In the genomic region with DNA sequence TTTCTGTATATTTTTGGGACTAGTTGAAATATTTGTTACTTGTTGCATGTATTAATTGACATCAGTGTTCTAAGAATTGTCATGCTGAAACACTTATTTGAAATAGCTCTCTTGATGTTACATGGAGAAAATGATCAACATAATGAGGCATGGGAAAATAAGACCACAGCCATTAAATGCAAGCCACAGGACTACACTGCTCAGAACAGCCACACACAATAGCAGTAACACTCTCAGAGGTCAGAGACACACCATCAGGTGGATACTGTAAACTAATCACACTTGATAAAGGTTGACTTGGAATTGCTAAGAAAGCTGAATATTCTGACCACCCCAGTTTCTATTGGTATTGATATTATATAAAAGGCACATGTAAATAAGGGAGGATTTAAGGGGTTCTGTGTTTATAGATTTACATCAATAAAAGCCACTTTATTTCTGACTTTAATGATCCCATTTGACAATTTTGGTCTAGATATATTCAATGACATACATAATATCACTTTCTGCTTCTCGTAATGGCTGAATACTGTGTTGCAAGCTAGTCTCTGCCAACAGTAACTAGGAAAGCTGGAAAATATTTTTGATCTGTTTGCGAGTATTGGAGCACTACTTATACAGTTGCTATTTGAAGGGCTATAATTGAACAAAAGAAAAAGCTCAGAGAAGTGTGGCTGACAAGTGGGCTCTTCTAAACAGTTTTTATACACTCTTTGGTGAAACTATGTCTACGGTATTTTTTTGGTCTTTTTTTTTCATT, we compare ENCODE assay signal across 25 cellular contexts.
"Had no signal": no experiment of that assay in that cellular context is flagged by ENCODE, and none has a peak within 500 bp of the region (broad histone marks: within the 10 kb centered on the region; RNA-seq: fewer than 3 reads in every experiment).

No MANE protein-coding gene starts in this region.

- H3K4me1 ChIP-seq: esophagus squamous epithelium, pancreas, right lobe of liver, stomach, vagina had no signal

- H3K9me3 ChIP-seq: esophagus squamous epithelium, heart right ventricle, neutrophil, pancreas, right lobe of liver, stomach, thyroid gland, vagina had no signal

- H3K4me3 Mint-ChIP-seq: effector memory CD8-positive, alpha-beta T cell; natural killer cell; neural crest cell had no signal

- H3K9me3 Mint-ChIP-seq: neural crest cell had no signal

- H3K27ac Mint-ChIP-seq: effector memory CD8-positive, alpha-beta T cell; natural killer cell had no signal

- H3K27ac ChIP-seq: esophagus squamous epithelium, neutrophil, pancreas, right lobe of liver, stomach, thyroid gland, vagina had no signal

- H3K27me3 ChIP-seq: esophagus squamous epithelium, heart right ventricle, neutrophil, pancreas, right lobe of liver, stomach, thyroid gland, vagina had no signal

- DNase-seq: cortex of kidney; effector memory CD8-positive, alpha-beta T cell; erythroblast; esophagus squamous epithelium; glutamatergic neuron; heart right ventricle; hippocampal formation; left colon; mammary epithelial cell; natural killer cell; pancreas; retina; right lobe of liver; stimulated activated CD4-positive, alpha-beta T cell treated with anti-CD3 and anti-CD28 coated beads, Interleukin-12 subunit alpha, Interleukin-12 subunit beta, amount 100 ng/mL, for 4 hours; stimulated activated CD4-positive, alpha-beta T cell treated with anti-CD3 and anti-CD28 coated beads, Interleukin-1b, Interleukin-23, amount 100 ng/mL, for 48 hours; stimulated activated CD4-positive, alpha-beta T cell treated with anti-CD3 and anti-CD28 coated beads, Interleukin-4, amount 100 ng/mL, for 1 hour; stimulated activated CD8-positive, alpha-beta memory T cell treated with anti-CD3 and anti-CD28 coated beads, Interleukin-4, amount 100 ng/mL, for 48 hours; stimulated activated naive CD4-positive, alpha-beta T cell; stomach; thyroid gland; trophoblast cell had no signal

- H3K36me3 Mint-ChIP-seq: natural killer cell had no signal

- H3K36me3 ChIP-seq: esophagus squamous epithelium, heart right ventricle, neutrophil, pancreas, right lobe of liver, stomach, thyroid gland, vagina had no signal

- H3K27me3 Mint-ChIP-seq: effector memory CD8-positive, alpha-beta T cell had no signal

- H3K4me1 Mint-ChIP-seq: natural killer cell, neural crest cell had no signal

- H3K4me3 ChIP-seq: esophagus squamous epithelium, heart right ventricle, pancreas, right lobe of liver, smooth muscle cell, stomach, thyroid gland, vagina had no signal

- ATAC-seq: effector memory CD8-positive, alpha-beta T cell; left colon; natural killer cell; pancreas; right lobe of liver had no signal
